Comparison of ENCODE assay signal across 22 cellular contexts in genomic region chr6:79056226-79056625, GRCh38. TPM values are rescaled to one million over a fixed set of nuclear protein-coding genes. Genes with fewer than 3 reads are reported as not detected.
DNase-seq lines count a peak whose midpoint lies in the region; ATAC-seq and TF ChIP-seq lines count a peak whose summit lies in the region.
"Had no signal": no experiment of that assay in that cellular context is flagged by ENCODE, and none has a peak within 500 bp of the region (broad histone marks: within the 10 kb centered on the region; RNA-seq: fewer than 3 reads in every experiment).

No MANE protein-coding gene starts in this region.

- H3K27me3 Mint-ChIP-seq in CD4-positive, CD25-positive, alpha-beta regulatory T cell: no peaks in the 10 kb centered on the region
- H3K27me3 Mint-ChIP-seq in Calu3 (ENCODE audit: unreplicated experiment): no peaks in the 10 kb centered on the region
- no peaks in the 10 kb centered on the region for H3K27me3 Mint-ChIP-seq in activated T-helper 1 cell treated with anti-CD3 and anti-CD28 coated beads, Interleukin-12 subunit alpha, Interleukin-12 subunit beta, Interleukin-2, Interleukin-4 antibody, amounts not matched to agents 30 ng/mL and 10 ng/mL and 1 ng/mL, durations not matched to agents 14 hours and 24 hours and 36 hours (ENCODE audit: insufficient read depth)
- no peaks in the 10 kb centered on the region for H3K27me3 Mint-ChIP-seq in nephron progenitor cell (ENCODE audit: low read depth, poor library complexity)
- H3K27me3 Mint-ChIP-seq in activated CD4-positive, alpha-beta T cell treated with anti-CD3 and anti-CD28 coated beads, Interleukin-2, amount 10 ng/mL, durations not matched to agents 24 days and 14 days: no peaks in the 10 kb centered on the region

- H3K36me3 ChIP-seq in CD4-positive, CD25-positive, alpha-beta regulatory T cell (ENCODE audit: control insufficient read depth, insufficient read depth, low read length): peaks cover 77% of the 10 kb centered on the region

- H3K36me3 Mint-ChIP-seq in CD4-positive, CD25-positive, alpha-beta regulatory T cell: peaks cover 40% of the 10 kb centered on the region
- peaks cover 35% of the 10 kb centered on the region for H3K36me3 Mint-ChIP-seq in Calu3 (ENCODE audit: insufficient read depth, unreplicated experiment)
- H3K36me3 Mint-ChIP-seq in activated T-helper 1 cell treated with anti-CD3 and anti-CD28 coated beads, Interleukin-12 subunit alpha, Interleukin-12 subunit beta, Interleukin-2, Interleukin-4 antibody, amounts not matched to agents 30 ng/mL and 10 ng/mL and 1 ng/mL, durations not matched to agents 14 hours and 24 hours and 36 hours (ENCODE audit: low read depth): peaks cover 47% of the 10 kb centered on the region
- H3K36me3 Mint-ChIP-seq in nephron progenitor cell (ENCODE audit: low read depth): peaks cover 92% of the 10 kb centered on the region
- H3K36me3 Mint-ChIP-seq in activated CD4-positive, alpha-beta T cell treated with anti-CD3 and anti-CD28 coated beads, Interleukin-2, amount 10 ng/mL, durations not matched to agents 24 days and 14 days (ENCODE audit: low read depth): peaks cover 63% of the 10 kb centered on the region

- DNase-seq in CD4-positive, CD25-positive, alpha-beta regulatory T cell: no peak
- DNase-seq in Calu3 (no peak), nephron progenitor cell (no peak), NCI-H2171 (lab: John Stamatoyannopoulos, UW) (no peak)
- DNase-seq in activated T-helper 1 cell treated with anti-CD3 and anti-CD28 coated beads, Interleukin-12 subunit alpha, Interleukin-12 subunit beta, Interleukin-2, Interleukin-4 antibody, amounts not matched to agents 30 ng/mL and 10 ng/mL and 1 ng/mL, durations not matched to agents 14 hours and 24 hours and 36 hours (ENCODE audit: low spot score): no peak
- DNase-seq in activated CD4-positive, alpha-beta T cell treated with anti-CD3 and anti-CD28 coated beads, Interleukin-2, amount 10 ng/mL, durations not matched to agents 24 days and 14 days: no peak
- DNase-seq: DMS 273 treated with DMSO at 0.1 percent for 48 hours, DND-41, NCI-H1105, NCI-H1694, NCI-H2107, NCI-H2227 treated with DMSO at 0.1 percent for 48 hours, NCI-H524, NCI-H82, PC-3, RPMI8226, SHP77 treated with DMSO at 0.1 percent for 48 hours, SK-N-SH had no signal

- peaks cover 0 to 5% (median 2%) of the 10 kb centered on the region in 7 donors for H3K9me3 Mint-ChIP-seq in CD4-positive, CD25-positive, alpha-beta regulatory T cell
- H3K9me3 Mint-ChIP-seq in Calu3 (ENCODE audit: low read depth, unreplicated experiment) (peaks cover 4% of the 10 kb centered on the region), nephron progenitor cell (peaks cover 13% of the 10 kb centered on the region)
- H3K9me3 Mint-ChIP-seq in activated T-helper 1 cell treated with anti-CD3 and anti-CD28 coated beads, Interleukin-12 subunit alpha, Interleukin-12 subunit beta, Interleukin-2, Interleukin-4 antibody, amounts not matched to agents 30 ng/mL and 10 ng/mL and 1 ng/mL, durations not matched to agents 14 hours and 24 hours and 36 hours: peaks cover 5% of the 10 kb centered on the region
- peaks cover 11% of the 10 kb centered on the region for H3K9me3 Mint-ChIP-seq in activated CD4-positive, alpha-beta T cell treated with anti-CD3 and anti-CD28 coated beads, Interleukin-2, amount 10 ng/mL, durations not matched to agents 24 days and 14 days

- CTCF ChIA-PET in Calu3 (lab: Charles Lee): no interaction called here

- H3K4me1 Mint-ChIP-seq in CD4-positive, CD25-positive, alpha-beta regulatory T cell: peaks cover 29 to 33% (median 31%) of the 10 kb centered on the region in 4 donors
- H3K4me1 Mint-ChIP-seq in Calu3 (ENCODE audit: low read depth, unreplicated experiment) (peaks cover 13% of the 10 kb centered on the region), nephron progenitor cell (no peaks in the 10 kb centered on the region)
- peaks cover 17% of the 10 kb centered on the region for H3K4me1 Mint-ChIP-seq in activated T-helper 1 cell treated with anti-CD3 and anti-CD28 coated beads, Interleukin-12 subunit alpha, Interleukin-12 subunit beta, Interleukin-2, Interleukin-4 antibody, amounts not matched to agents 30 ng/mL and 10 ng/mL and 1 ng/mL, durations not matched to agents 14 hours and 24 hours and 36 hours (ENCODE audit: low read depth)
- H3K4me1 Mint-ChIP-seq in activated CD4-positive, alpha-beta T cell treated with anti-CD3 and anti-CD28 coated beads, Interleukin-2, amount 10 ng/mL, durations not matched to agents 24 days and 14 days: peaks cover 11% of the 10 kb centered on the region

- H3K9me3 ChIP-seq in CD4-positive, CD25-positive, alpha-beta regulatory T cell (ENCODE audit: control insufficient read depth in 2 of 2, low read length in 2 of 2): peaks cover 0 to 4% of the 10 kb centered on the region in 2 experiments
- H3K9me3 ChIP-seq: BLaER1, HAP-1 had no signal

- intact Hi-C loops in Calu3 (cut with micrococcal nuclease; ENCODE audit: unreplicated experiment): no loop called here
- intact Hi-C loops in activated T-helper 1 cell treated with anti-CD3 and anti-CD28 coated beads, Interleukin-12 subunit alpha, Interleukin-12 subunit beta, Interleukin-2, Interleukin-4 antibody, amounts not matched to agents 30 ng/mL and 10 ng/mL and 1 ng/mL, durations not matched to agents 14 hours and 24 hours and 36 hours (cut with micrococcal nuclease): no loop called here
- intact Hi-C loops in activated CD4-positive, alpha-beta T cell treated with anti-CD3 and anti-CD28 coated beads, Interleukin-2, amount 10 ng/mL, durations not matched to agents 24 days and 14 days (cut with micrococcal nuclease): no loop called here

- H3K27ac ChIP-seq in CD4-positive, CD25-positive, alpha-beta regulatory T cell (ENCODE audit: insufficient read depth, low read length, poor library complexity, severe bottlenecking): no peak overlapping the region
- H3K27ac ChIP-seq: A549, BLaER1 had no signal

- no peak for ATAC-seq in CD4-positive, CD25-positive, alpha-beta regulatory T cell (ENCODE audit: low read depth in 2 of 2)
- ATAC-seq in esophagus mucosa: no peak
- ATAC-seq: A549, PC-3 had no signal

- H3K4me3 ChIP-seq in CD4-positive, CD25-positive, alpha-beta regulatory T cell (ENCODE audit: low read depth, low read length): no peak overlapping the region
- H3K4me3 ChIP-seq: A549, BLaER1, HAP-1 had no signal

- H3K27ac Mint-ChIP-seq in CD4-positive, CD25-positive, alpha-beta regulatory T cell: peak overlapping the region; percentile 12 to 62 (median 21)
- H3K27ac Mint-ChIP-seq in Calu3 (ENCODE audit: unreplicated experiment) (peak overlapping the region; percentile 43), nephron progenitor cell (peak overlapping the region; percentile 14)
- H3K27ac Mint-ChIP-seq in activated T-helper 1 cell treated with anti-CD3 and anti-CD28 coated beads, Interleukin-12 subunit alpha, Interleukin-12 subunit beta, Interleukin-2, Interleukin-4 antibody, amounts not matched to agents 30 ng/mL and 10 ng/mL and 1 ng/mL, durations not matched to agents 14 hours and 24 hours and 36 hours: peak overlapping the region; percentile 27
- no peak overlapping the region for H3K27ac Mint-ChIP-seq in activated CD4-positive, alpha-beta T cell treated with anti-CD3 and anti-CD28 coated beads, Interleukin-2, amount 10 ng/mL, durations not matched to agents 24 days and 14 days

- H3K4me3 Mint-ChIP-seq in CD4-positive, CD25-positive, alpha-beta regulatory T cell: no peak overlapping the region
- H3K4me3 Mint-ChIP-seq in Calu3 (ENCODE audit: low read depth, unreplicated experiment) (no peak overlapping the region), nephron progenitor cell (no peak overlapping the region)
- no peak overlapping the region for H3K4me3 Mint-ChIP-seq in activated T-helper 1 cell treated with anti-CD3 and anti-CD28 coated beads, Interleukin-12 subunit alpha, Interleukin-12 subunit beta, Interleukin-2, Interleukin-4 antibody, amounts not matched to agents 30 ng/mL and 10 ng/mL and 1 ng/mL, durations not matched to agents 14 hours and 24 hours and 36 hours
- no peak overlapping the region for H3K4me3 Mint-ChIP-seq in activated CD4-positive, alpha-beta T cell treated with anti-CD3 and anti-CD28 coated beads, Interleukin-2, amount 10 ng/mL, durations not matched to agents 24 days and 14 days

- no peaks in the 10 kb centered on the region for H3K27me3 ChIP-seq in CD4-positive, CD25-positive, alpha-beta regulatory T cell (ENCODE audit: control insufficient read depth, insufficient read depth, low read length)
- H3K27me3 ChIP-seq: BLaER1 had no signal

- no TSS peak for BruUV-seq in Calu3 (replicated peaks; lab: Mats Ljungman, UMichigan)

- TF ChIP-seq CTCF in Calu3 (IDR thresholded peaks at IDR 0.05; ENCODE audit: unreplicated experiment): no peak
- TF ChIP-seq CTCF in nephron progenitor cell (IDR thresholded peaks at IDR 0.05): no peak

- no peaks in the 10 kb centered on the region for H3K4me1 ChIP-seq in CD4-positive, CD25-positive, alpha-beta regulatory T cell (ENCODE audit: control insufficient read depth, insufficient read depth, low read length, poor library complexity, severe bottlenecking)
- H3K4me1 ChIP-seq: A549, BLaER1, HAP-1 had no signal

RNA-seq across cellular contexts. Expression of gene PHIP, which starts 21.8 kb away (rescaled TPM):
- total RNA-seq in CD4-positive, CD25-positive, alpha-beta regulatory T cell: 57.0 TPM
- polyA plus RNA-seq in CD4-positive, CD25-positive, alpha-beta regulatory T cell: 10 to 100 TPM; 12.0 to 14.4 (median 13.1) TPM
- total RNA-seq in Calu3 (2022) (43.3 and 50.8 TPM in 2 replicates), esophagus mucosa (12.4 TPM)
- total RNA-seq in activated T-helper 1 cell treated with anti-CD3 and anti-CD28 coated beads, Interleukin-12 subunit alpha, Interleukin-12 subunit beta, Interleukin-2, Interleukin-4 antibody, amounts not matched to agents 30 ng/mL and 10 ng/mL and 1 ng/mL, durations not matched to agents 14 hours and 24 hours and 36 hours: 34.8 and 37.2 TPM in 2 replicates
- total RNA-seq in activated CD4-positive, alpha-beta T cell treated with anti-CD3 and anti-CD28 coated beads, Interleukin-2, amount 10 ng/mL, durations not matched to agents 24 days and 14 days: 33.9 and 34.1 TPM in 2 replicates
